In genomic region chr14:74713395-74713735, GRCh38 we compare ENCODE assay signal across 9 cellular contexts. TPM values are rescaled to one million over a fixed set of nuclear protein-coding genes. Genes with fewer than 3 reads are reported as not detected.
A peak's percentile ranks its signal among the peaks of the same experiment; 100 is the strongest.
DNase-seq lines count a peak whose midpoint lies in the region; ATAC-seq and TF ChIP-seq lines count a peak whose summit lies in the region.
"Had no signal": no experiment of that assay in that cellular context is flagged by ENCODE, and none has a peak within 500 bp of the region (broad histone marks: within the 10 kb centered on the region; RNA-seq: fewer than 3 reads in every experiment).

No MANE protein-coding gene starts in this region.

- peak overlapping the region; percentile 78 for H3K27ac ChIP-seq in suprapubic skin

- TF ChIP-seq CTCF in kidney epithelial cell (IDR thresholded peaks at IDR 0.05; ENCODE audit: insufficient read depth, low read length, poor library complexity, severe bottlenecking) (no peak), suprapubic skin (IDR thresholded peaks at IDR 0.05) (no peak)

- H3K36me3 Mint-ChIP-seq in T-helper 2 cell treated with Interferon-gamma antibody and Interleukin-4, amounts not matched to agents 5 μg/mL and 100 μg/mL, for 36 hours (ENCODE audit: low read depth), result peaks cover 19% of the 10 kb centered on the region

- peaks cover 33% of the 10 kb centered on the region for H3K36me3 ChIP-seq in adipocyte (ENCODE audit: control insufficient read depth, insufficient read depth, low read length, severe bottlenecking)
- no peaks in the 10 kb centered on the region for H3K36me3 ChIP-seq in kidney epithelial cell (ENCODE audit: control insufficient read depth, insufficient read depth, low read length)
- H3K36me3 ChIP-seq in suprapubic skin, result peaks cover 11% of the 10 kb centered on the region

- TF ChIP-seq POLR2A in suprapubic skin (IDR thresholded peaks at IDR 0.05), result no peak

- H3K9me3 ChIP-seq in adipocyte (ENCODE audit: control insufficient read depth, low read length) (no peaks in the 10 kb centered on the region), suprapubic skin (no peaks in the 10 kb centered on the region)

- no peaks in the 10 kb centered on the region for H3K27me3 Mint-ChIP-seq in T-helper 2 cell treated with Interferon-gamma antibody and Interleukin-4, amounts not matched to agents 5 μg/mL and 100 μg/mL, for 36 hours (ENCODE audit: low read depth)

- no peaks in the 10 kb centered on the region for H3K9me3 Mint-ChIP-seq in T-helper 2 cell treated with Interferon-gamma antibody and Interleukin-4, amounts not matched to agents 5 μg/mL and 100 μg/mL, for 36 hours

- H3K4me3 Mint-ChIP-seq in T-helper 2 cell treated with Interferon-gamma antibody and Interleukin-4, amounts not matched to agents 5 μg/mL and 100 μg/mL, for 36 hours, result peak overlapping the region; percentile 99

- peaks cover 25% of the 10 kb centered on the region for H3K4me1 Mint-ChIP-seq in T-helper 2 cell treated with Interferon-gamma antibody and Interleukin-4, amounts not matched to agents 5 μg/mL and 100 μg/mL, for 36 hours (ENCODE audit: low read depth)

- TF ChIP-seq EP300 in suprapubic skin (IDR thresholded peaks at IDR 0.05), result no peak

- H3K4me3 ChIP-seq in adipocyte (ENCODE audit: low read length) (peak overlapping the region; percentile 99), kidney epithelial cell (ENCODE audit: low read depth, low read length) (peak overlapping the region; percentile 98), suprapubic skin (peak overlapping the region; percentile 80)

- no peak for ATAC-seq in GM18870 (IDR thresholded peaks at IDR 0.05; ENCODE audit: unreplicated experiment)

- H3K27ac Mint-ChIP-seq in T-helper 2 cell treated with Interferon-gamma antibody and Interleukin-4, amounts not matched to agents 5 μg/mL and 100 μg/mL, for 36 hours, result peak overlapping the region; percentile 97

- H3K27me3 ChIP-seq in adipocyte (replicated peaks; ENCODE audit: control insufficient read depth, insufficient read depth, low read length), result no peaks in the 10 kb centered on the region
- no peaks in the 10 kb centered on the region for H3K27me3 ChIP-seq in kidney epithelial cell (ENCODE audit: control insufficient read depth, insufficient read depth, low read length)
- no peaks in the 10 kb centered on the region for H3K27me3 ChIP-seq in suprapubic skin

- peak overlapping the region; percentile 94 for H3K9ac ChIP-seq in adipocyte (ENCODE audit: low read length)

- DNase-seq in T-helper 2 cell treated with Interferon-gamma antibody and Interleukin-4, amounts not matched to agents 5 μg/mL and 100 μg/mL, for 36 hours (ENCODE audit: low spot score), result no peak
- no peak for DNase-seq in T-helper 2 cell
- no peak for DNase-seq in adipocyte (ENCODE audit: low read depth)
- DNase-seq in kidney epithelial cell (ENCODE audit: low read depth), result no peak
- no peak for DNase-seq in suprapubic skin (ENCODE audit: low spot score in 2 of 2)
- no peak for DNase-seq in anterior cingulate cortex (lab: John Stamatoyannopoulos, UW)
- DNase-seq in AG08396 (ENCODE audit: low spot score), result no peak
- DNase-seq: NCI-H1092 treated with DMSO at 0.1 percent for 48 hours had no signal

- H3K4me1 ChIP-seq in adipocyte (ENCODE audit: control insufficient read depth, insufficient read depth, low read length) (peaks cover 23% of the 10 kb centered on the region), suprapubic skin (peaks cover 31% of the 10 kb centered on the region)

- 12% methylated on average over 6 of the region's 6 CpGs for WGBS in suprapubic skin

RNA-seq across cellular contexts. Expression of gene FCF1, which starts 0.4 kb away (rescaled TPM):
- total RNA-seq in kidney epithelial cell, result 44.4 and 45.4 TPM in 2 replicates
- 10 to 100 TPM; 25.3 to 32.5 (median 27.3) TPM for total RNA-seq in suprapubic skin

RNA-seq across cellular contexts. Expression of gene AREL1, which starts 0.5 kb away (rescaled TPM):
- total RNA-seq in kidney epithelial cell (40.2 and 43.9 TPM in 2 replicates), suprapubic skin (10 to 100 TPM; 18.0 to 44.2 (median 30.1) TPM)

RNA-seq across cellular contexts. Expression of gene YLPM1, which starts 49.8 kb away (rescaled TPM):
- total RNA-seq in kidney epithelial cell, result 33.5 and 34.7 TPM in 2 replicates
- total RNA-seq in suprapubic skin, result 100 to 1,000 TPM in 1 of 4 donors, 10 to 100 TPM in 3; 42.9 to 118 (median 58.2) TPM
